9 cellular contexts compared by ENCODE assay signal in genomic region chr21:44509539-44509938, GRCh38. TPM values are rescaled to one million over a fixed set of nuclear protein-coding genes. Genes with fewer than 3 reads are reported as not detected.
A peak's percentile ranks its signal among the peaks of the same experiment; 100 is the strongest.
DNase-seq lines count a peak whose midpoint lies in the region; ATAC-seq and TF ChIP-seq lines count a peak whose summit lies in the region.
"Had no signal": no experiment of that assay in that cellular context is flagged by ENCODE, and none has a peak within 500 bp of the region (broad histone marks: within the 10 kb centered on the region; RNA-seq: fewer than 3 reads in every experiment).

No MANE protein-coding gene starts in this region.

- ATAC-seq in WTC11 (no peak), HG03196 (IDR thresholded peaks at IDR 0.05; ENCODE audit: unreplicated experiment) (no peak), HG03571 (IDR thresholded peaks at IDR 0.05; ENCODE audit: unreplicated experiment) (no peak)

- H3K9me3 Mint-ChIP-seq in WTC11 (no peaks in the 10 kb centered on the region), CD14-positive monocyte (no peaks in the 10 kb centered on the region)

- H3K4me3 Mint-ChIP-seq in WTC11 (no peak overlapping the region), CD14-positive monocyte (peak overlapping the region in 1 of 2 donors; percentile 33)

- intact Hi-C loops in CD14-positive monocyte (cut with micrococcal nuclease): loop anchor here in 1 of 2 donors (5.0 kb wide), 1 partner anchor 283 kb away; no protein-coding TSS in a partner anchor

- CTCF ChIA-PET in WTC11 (lab: Charles Lee): interaction anchor here (0.7 to 4.2 kb wide), 23 partner anchors 11 to 292 kb away, joined by 3 to 53 read pairs (median 6); partner anchors contain the start of genes KRTAP10-6, TSPEAR and UBE2G2

- TF ChIP-seq CTCF in WTC11 (IDR thresholded peaks at IDR 0.05) (no peak), CD14-positive monocyte (IDR thresholded peaks at IDR 0.05) (no peak)

- H3K4me1 Mint-ChIP-seq in WTC11 (no peaks in the 10 kb centered on the region; the same call in 1 of the 2 replicates), CD14-positive monocyte (no peaks in the 10 kb centered on the region)

- H3K36me3 Mint-ChIP-seq in WTC11 (no peaks in the 10 kb centered on the region), CD14-positive monocyte (no peaks in the 10 kb centered on the region)

- H3K27ac Mint-ChIP-seq in WTC11: peak overlapping the region; percentile 22
- H3K27ac Mint-ChIP-seq in CD14-positive monocyte: no peak overlapping the region

- H3K27me3 Mint-ChIP-seq in WTC11 (ENCODE audit: low read depth): no peaks in the 10 kb centered on the region
- H3K27me3 Mint-ChIP-seq in CD14-positive monocyte (ENCODE audit: low read depth in 3 of 3): peaks cover 4 to 15% (median 10%) of the 10 kb centered on the region in 3 donors

- DNase-seq in GM03348 (ENCODE audit: low spot score) (peak; percentile 33), NCI-H2029 (lab: John Stamatoyannopoulos, UW) (peak; percentile 96), WTC11 (ENCODE audit: low spot score) (no peak), mucosa of gallbladder (ENCODE audit: low spot score) (peak; percentile 14), CD14-positive monocyte (ENCODE audit: low spot score) (no peak)
- no peak for DNase-seq in activated CD4-positive, CD25-positive, alpha-beta regulatory T cell treated with anti-CD3 and anti-CD28 coated beads, Interleukin-2, amount 50 U/mL, for 72 hours
- DNase-seq: effector CD4-positive, alpha-beta T cell had no signal

- POLR2A ChIA-PET in WTC11 (lab: Charles Lee): no interaction called here

TF ChIP-seq in WTC11, 78 proteins besides CTCF, POLR2A, EP300 and RAD21:
- TF ChIP-seq ERG (CRISPR knock-in tag; IDR thresholded peaks at IDR 0.05): no peak
- no peak for TF ChIP-seq ETV6 (CRISPR knock-in tag; IDR thresholded peaks at IDR 0.05)
- TF ChIP-seq CBFB (CRISPR knock-in tag; IDR thresholded peaks at IDR 0.05; ENCODE audit: low read depth): no peak
- TF ChIP-seq NR1H2 (CRISPR knock-in tag; IDR thresholded peaks at IDR 0.05): no peak
- TF ChIP-seq MYBL2 (CRISPR knock-in tag; IDR thresholded peaks at IDR 0.05): no peak
- no peak for TF ChIP-seq SMAD3 (CRISPR knock-in tag; IDR thresholded peaks at IDR 0.05; ENCODE audit: borderline replicate concordance)
- no peak for TF ChIP-seq ZNF263 (CRISPR knock-in tag; IDR thresholded peaks at IDR 0.05; ENCODE audit: low read depth)
- no peak for TF ChIP-seq TP53 (CRISPR knock-in tag; IDR thresholded peaks at IDR 0.05)
- TF ChIP-seq AFF4 (CRISPR knock-in tag; IDR thresholded peaks at IDR 0.05; ENCODE audit: borderline replicate concordance): no peak

RNA-seq across cellular contexts. Expression of gene KRTAP10-1, which starts 30.5 kb away (rescaled TPM):
- total RNA-seq in WTC11 (2021) (not detected in 3 replicates), mucosa of gallbladder (not detected)
- polyA plus RNA-seq in CD14-positive monocyte: not detected

RNA-seq across cellular contexts. Expression of gene KRTAP10-2, which starts 41.8 kb away (rescaled TPM):
- total RNA-seq in WTC11 (2021) (0.16 TPM in 1 of 3 replicates, not detected in the others), mucosa of gallbladder (not detected)
- not detected for polyA plus RNA-seq in CD14-positive monocyte

RNA-seq across cellular contexts. Expression of gene KRTAP10-3, which starts 49.1 kb away (rescaled TPM):
- total RNA-seq in WTC11 (2021) (not detected in 3 replicates), mucosa of gallbladder (not detected)
- polyA plus RNA-seq in CD14-positive monocyte: not detected

RNA-seq across cellular contexts. Expression of gene LRRC3, which starts 54.2 kb away (rescaled TPM):
- 4.4 to 5.7 TPM (median 4.7 TPM) in 3 replicates for total RNA-seq in WTC11 (2021)
- 15.6 TPM for total RNA-seq in mucosa of gallbladder
- polyA plus RNA-seq in CD14-positive monocyte: under 1 TPM; 0.30 to 0.41 TPM

Comparison
In these comparisons a context has a peak if more than half of its experiments do, and no peak if none do; other contexts are left out.
1. DNase-seq: peak in GM03348 (single experiment), NCI-H2029 (single experiment) and mucosa of gallbladder (single experiment); none in WTC11 (single experiment), activated CD4-positive, CD25-positive, alpha-beta regulatory T cell treated with anti-CD3 and anti-CD28 coated beads, Interleukin-2, amount 50 U/mL, for 72 hours (single experiment) and CD14-positive monocyte (single experiment).